In genomic region chr13:22047785-22048104, GRCh38 we compare ENCODE assay signal across 27 cellular contexts.
"Had no signal": no experiment of that assay in that cellular context is flagged by ENCODE, and none has a peak within 500 bp of the region (broad histone marks: within the 10 kb centered on the region; RNA-seq: fewer than 3 reads in every experiment).

No MANE protein-coding gene starts in this region.

- H3K4me3 ChIP-seq: neural progenitor cell, ovary, psoas muscle, right lobe of liver, sigmoid colon, spleen, stomach, thoracic aorta, thyroid gland, tibial nerve, upper lobe of left lung, vagina had no signal

- H3K4me1 Mint-ChIP-seq: neural progenitor cell had no signal

- H3K4me2 ChIP-seq: neural progenitor cell had no signal

- H3K36me3 Mint-ChIP-seq: naive thymus-derived CD8-positive, alpha-beta T cell; natural killer cell treated with Interleukin-12 subunit alpha and Interleukin-12 subunit beta and Interleukin-15 and Interleukin-18, amount 100 ng/mL, for 72 hours; neural progenitor cell; stimulated activated naive B cell treated with anti-CD40 and anti-IgM and Interleukin-4, amounts not matched to agents 10 μg/mL and 1 μg/mL and 100 μg/mL, for 72 hours had no signal

- H2AFZ ChIP-seq: neural progenitor cell, parathyroid adenoma had no signal

- H3K79me2 ChIP-seq: parathyroid adenoma had no signal

- DNase-seq: naive thymus-derived CD8-positive, alpha-beta T cell; occipital lobe; ovary; posterior cingulate gyrus; psoas muscle; right cardiac atrium; right lobe of liver; sigmoid colon; small intestine; spleen; stimulated activated CD4-positive, alpha-beta T cell treated with anti-CD3 and anti-CD28 coated beads, Interleukin-12 subunit alpha, Interleukin-12 subunit beta, amount 100 ng/mL, for 4 hours; stimulated activated CD4-positive, alpha-beta T cell treated with anti-CD3 and anti-CD28 coated beads, Interleukin-1b, Interleukin-23, amount 100 ng/mL, for 48 hours; stimulated activated CD4-positive, alpha-beta T cell treated with anti-CD3 and anti-CD28 coated beads, Interleukin-4, amount 100 ng/mL, for 1 hour; stimulated activated naive B cell treated with anti-CD40 and anti-IgM and Interleukin-4, amounts not matched to agents 10 μg/mL and 1 μg/mL and 100 μg/mL, for 72 hours; stimulated activated naive CD4-positive, alpha-beta T cell treated with Interleukin-2 at 50 U/mL for 16 hours; stomach; thyroid gland; upper lobe of left lung had no signal

- H3K4me3 Mint-ChIP-seq: naive thymus-derived CD8-positive, alpha-beta T cell; natural killer cell treated with Interleukin-12 subunit alpha and Interleukin-12 subunit beta and Interleukin-15 and Interleukin-18, amount 100 ng/mL, for 72 hours; neural progenitor cell; stimulated activated effector memory CD8-positive, alpha-beta T cell treated with anti-CD3 and anti-CD28 coated beads, Interleukin-12 subunit alpha, Interleukin-12 subunit beta, amount 100 ng/mL, for 72 hours; stimulated activated naive B cell treated with anti-CD40 and anti-IgM and Interleukin-4, amounts not matched to agents 10 μg/mL and 1 μg/mL and 100 μg/mL, for 72 hours; stimulated activated naive CD8-positive, alpha-beta T cell treated with anti-CD3 and anti-CD28 coated beads, Interleukin-15, Interleukin-2, amounts not matched to agents 100 ng/mL and 50 ng/mL, for 24 hours had no signal

- H3K27ac Mint-ChIP-seq: natural killer cell treated with Interleukin-12 subunit alpha and Interleukin-12 subunit beta and Interleukin-15 and Interleukin-18, amount 100 ng/mL, for 72 hours; neural progenitor cell; progenitor cell of endocrine pancreas; stimulated activated effector memory CD8-positive, alpha-beta T cell treated with anti-CD3 and anti-CD28 coated beads, Interleukin-12 subunit alpha, Interleukin-12 subunit beta, amount 100 ng/mL, for 72 hours; stimulated activated naive B cell treated with anti-CD40 and anti-IgM and Interleukin-4, amounts not matched to agents 10 μg/mL and 1 μg/mL and 100 μg/mL, for 72 hours; stimulated activated naive CD8-positive, alpha-beta T cell treated with anti-CD3 and anti-CD28 coated beads, Interleukin-15, Interleukin-2, amounts not matched to agents 100 ng/mL and 50 ng/mL, for 24 hours had no signal

- H3K9me3 ChIP-seq: ovary, psoas muscle, right lobe of liver, sigmoid colon, stomach, thoracic aorta, thyroid gland, tibial nerve, vagina had no signal

- H3K36me3 ChIP-seq: ovary, right lobe of liver, sigmoid colon, spleen, stomach, thoracic aorta, thyroid gland, tibial nerve, upper lobe of left lung, vagina had no signal

- H3K27me3 Mint-ChIP-seq: progenitor cell of endocrine pancreas; stimulated activated naive CD8-positive, alpha-beta T cell treated with anti-CD3 and anti-CD28 coated beads, Interleukin-15, Interleukin-2, amounts not matched to agents 100 ng/mL and 50 ng/mL, for 24 hours had no signal

- H3K9me3 Mint-ChIP-seq: natural killer cell treated with Interleukin-12 subunit alpha and Interleukin-12 subunit beta and Interleukin-15 and Interleukin-18, amount 100 ng/mL, for 72 hours; stimulated activated effector memory CD8-positive, alpha-beta T cell treated with anti-CD3 and anti-CD28 coated beads, Interleukin-12 subunit alpha, Interleukin-12 subunit beta, amount 100 ng/mL, for 72 hours; stimulated activated naive CD8-positive, alpha-beta T cell treated with anti-CD3 and anti-CD28 coated beads, Interleukin-15, Interleukin-2, amounts not matched to agents 100 ng/mL and 50 ng/mL, for 24 hours had no signal

- H3K27ac ChIP-seq: neural progenitor cell, ovary, parathyroid adenoma, psoas muscle, right lobe of liver, sigmoid colon, spleen, stomach, thoracic aorta, thyroid gland, tibial nerve, upper lobe of left lung, vagina had no signal

- ATAC-seq: naive thymus-derived CD8-positive, alpha-beta T cell; natural killer cell treated with Interleukin-12 subunit alpha and Interleukin-12 subunit beta and Interleukin-15 and Interleukin-18, amount 100 ng/mL, for 72 hours; psoas muscle; right cardiac atrium; right lobe of liver; stimulated activated effector memory CD8-positive, alpha-beta T cell treated with anti-CD3 and anti-CD28 coated beads, Interleukin-12 subunit alpha, Interleukin-12 subunit beta, amount 100 ng/mL, for 72 hours had no signal

- H3K4me1 ChIP-seq: neural progenitor cell, parathyroid adenoma, psoas muscle, right lobe of liver, sigmoid colon, spleen, stomach, tibial nerve, upper lobe of left lung, vagina had no signal

- H3K9ac ChIP-seq: neural progenitor cell, parathyroid adenoma had no signal

- H3K27me3 ChIP-seq: neural progenitor cell, ovary, right lobe of liver, sigmoid colon, spleen, stomach, thyroid gland, tibial nerve, upper lobe of left lung, vagina had no signal
